ENCODE assay signal across 28 cellular contexts in genomic region chr11:110883266-110883665, GRCh38.
A peak's percentile ranks its signal among the peaks of the same experiment; 100 is the strongest.
DNase-seq lines count a peak whose midpoint lies in the region; ATAC-seq and TF ChIP-seq lines count a peak whose summit lies in the region.
"Had no signal": no experiment of that assay in that cellular context is flagged by ENCODE, and none has a peak within 500 bp of the region (broad histone marks: within the 10 kb centered on the region; RNA-seq: fewer than 3 reads in every experiment).

No MANE protein-coding gene starts in this region.

- no peaks in the 10 kb centered on the region for H3K9me3 Mint-ChIP-seq in neural progenitor cell
- H3K9me3 Mint-ChIP-seq: HFFc6 had no signal

- H3K4me1 ChIP-seq in neural progenitor cell = no peaks in the 10 kb centered on the region
- H3K4me1 ChIP-seq: colonic mucosa, suprapubic skin had no signal

- DNase-seq in GM03348 (ENCODE audit: low spot score) (peak; percentile 43), RPMI7951 (ENCODE audit: low read depth) (peak; percentile 21), fibroblast of the conjunctiva (ENCODE audit: low read depth) (peak; percentile 75), neural progenitor cell (ENCODE audit: low spot score) (peak; percentile 18), NCI-H2227 (lab: John Stamatoyannopoulos, UW; ENCODE audit: unreplicated experiment) (no peak), NCI-H187 treated with DMSO at 0.1 percent for 48 hours (lab: John Stamatoyannopoulos, UW) (no peak)
- DNase-seq in stimulated activated naive CD8-positive, alpha-beta T cell treated with anti-CD3 and anti-CD28 coated beads, Interleukin-15, Interleukin-2, amounts not matched to agents 100 U/mL and 50 U/mL, for 24 hours = no peak
- DNase-seq: activated CD4-positive, alpha-beta T cell treated with anti-CD3 and anti-CD28 coated beads, Interleukin-2, amount 50 U/mL, for 4 hours; activated naive CD4-positive, alpha-beta T cell treated with Interleukin-2 at 50 U/mL for 16 hours; colonic mucosa; effector memory CD4-positive, alpha-beta T cell; EL; erythroblast; HFFc6; kidney glomerular epithelial cell; lower lobe of right lung; MV-4-11; NCI-H146; NCI-H2171 treated with DMSO at 0.1 percent for 48 hours; NCI-H524 treated with DMSO at 0.1 percent for 48 hours; posterior cingulate gyrus; RPMI8226; stimulated activated CD4-positive, alpha-beta T cell treated with anti-CD3 and anti-CD28 coated beads, Interleukin-12 subunit alpha, Interleukin-12 subunit beta, amount 100 ng/mL, for 4 hours; stimulated activated CD4-positive, alpha-beta T cell treated with anti-CD3 and anti-CD28 coated beads, Interleukin-4, amount 100 ng/mL, for 1 hour had no signal

- H3K36me3 Mint-ChIP-seq in neural progenitor cell = no peaks in the 10 kb centered on the region
- H3K36me3 Mint-ChIP-seq: CD14-positive monocyte had no signal

- no peaks in the 10 kb centered on the region for H3F3A ChIP-seq in neural progenitor cell (ENCODE audit: low read depth)

- no peak overlapping the region for H3K4me3 Mint-ChIP-seq in neural progenitor cell
- H3K4me3 Mint-ChIP-seq: CD14-positive monocyte, HFFc6 had no signal

- no peak for TF ChIP-seq CTCF in neural progenitor cell (IDR thresholded peaks at IDR 0.05)

- no peak overlapping the region for H3K27ac ChIP-seq in neural progenitor cell
- H3K27ac ChIP-seq: colonic mucosa, lower lobe of right lung, suprapubic skin had no signal

- no peak overlapping the region for H3K4me3 ChIP-seq in neural progenitor cell
- H3K4me3 ChIP-seq: colonic mucosa, lower lobe of right lung, suprapubic skin had no signal

- no peak overlapping the region for H3K4me2 ChIP-seq in neural progenitor cell

- no peaks in the 10 kb centered on the region for H3K36me3 ChIP-seq in neural progenitor cell
- H3K36me3 ChIP-seq: colonic mucosa, lower lobe of right lung, suprapubic skin had no signal

- H3K27me3 ChIP-seq in neural progenitor cell = no peaks in the 10 kb centered on the region
- H3K27me3 ChIP-seq: colonic mucosa, suprapubic skin had no signal

- no peaks in the 10 kb centered on the region for H3K9me3 ChIP-seq in neural progenitor cell (ENCODE audit: low read depth)
- H3K9me3 ChIP-seq: colonic mucosa, lower lobe of right lung, suprapubic skin had no signal

- no peak overlapping the region for H3K9ac ChIP-seq in neural progenitor cell

- ATAC-seq in stimulated activated naive CD8-positive, alpha-beta T cell treated with anti-CD3 and anti-CD28 coated beads, Interleukin-15, Interleukin-2, amounts not matched to agents 100 U/mL and 50 U/mL, for 24 hours = no peak
- ATAC-seq in esophagus mucosa = no peak
- ATAC-seq: lower lobe of right lung, sciatic nerve had no signal

- H3K27ac Mint-ChIP-seq in neural progenitor cell = no peak overlapping the region
- H3K27ac Mint-ChIP-seq: HFFc6 had no signal

- peaks cover 4% of the 10 kb centered on the region for H3K4me1 Mint-ChIP-seq in neural progenitor cell

- H3K27me3 Mint-ChIP-seq in neural progenitor cell (ENCODE audit: insufficient read depth, low read depth) = peaks cover 2% of the 10 kb centered on the region

- H4K20me1 ChIP-seq in neural progenitor cell (ENCODE audit: low read depth) = no peaks in the 10 kb centered on the region

- H2AFZ ChIP-seq in neural progenitor cell (replicated peaks) = peak overlapping the region; percentile 34

- H3K79me2 ChIP-seq in neural progenitor cell (ENCODE audit: low read depth) = no peaks in the 10 kb centered on the region

Comparison
In these comparisons a context has a peak if more than half of its experiments do, and no peak if none do; other contexts are left out.
1. DNase-seq: peak in GM03348 (single experiment), RPMI7951 (single experiment), fibroblast of the conjunctiva (single experiment) and neural progenitor cell (single experiment); none in NCI-H2227 (single experiment), stimulated activated naive CD8-positive, alpha-beta T cell treated with anti-CD3 and anti-CD28 coated beads, Interleukin-15, Interleukin-2, amounts not matched to agents 100 U/mL and 50 U/mL, for 24 hours (single experiment) and NCI-H187 treated with DMSO at 0.1 percent for 48 hours (single experiment).